ENCODE assay signal across 9 cellular contexts in genomic region chr14:77124345-77125274, GRCh38. TPM values are rescaled to one million over a fixed set of nuclear protein-coding genes. Genes with fewer than 3 reads are reported as not detected.
DNase-seq lines count a peak whose midpoint lies in the region; ATAC-seq and TF ChIP-seq lines count a peak whose summit lies in the region.
"Had no signal": no experiment of that assay in that cellular context is flagged by ENCODE, and none has a peak within 500 bp of the region (broad histone marks: within the 10 kb centered on the region; RNA-seq: fewer than 3 reads in every experiment).

No MANE protein-coding gene starts in this region.

- peaks cover 0 to 8% of the 10 kb centered on the region in 2 donors for H3K4me1 ChIP-seq in uterus

- H3K27me3 ChIP-seq in uterus: no peaks in the 10 kb centered on the region

- intact Hi-C loops in left cardiac atrium (cut with DNase I): loop anchor here in 1 of 2 donors (10.0 kb wide), 1 partner anchor 280 kb away; no protein-coding TSS in a partner anchor
- intact Hi-C loops in uterus (cut with DNase I; ENCODE audit: low total_unique reads): no loop called here

- H3K27ac ChIP-seq in uterus: no peak overlapping the region

- no peaks in the 10 kb centered on the region for H3K36me3 Mint-ChIP-seq in activated naive CD4-positive, alpha-beta T cell treated with anti-CD3 and anti-CD28 coated beads, Interleukin-2, amount 50 U/mL, for 72 hours

- peak overlapping the region; percentile 28 to 44 for H3K4me3 ChIP-seq in uterus

- TF ChIP-seq CTCF in uterus (IDR thresholded peaks at IDR 0.05): peak; percentile 21 to 84 (median 66)

- no peaks in the 10 kb centered on the region for H3K36me3 ChIP-seq in uterus

- peak; percentile 83 to 90 for ATAC-seq in activated naive CD4-positive, alpha-beta T cell treated with anti-CD3 and anti-CD28 coated beads, Interleukin-2, amount 50 U/mL, for 72 hours
- ATAC-seq in left cardiac atrium: peak; percentile 78 to 85

- peak; percentile 14 for DNase-seq in NCI-H82 (lab: John Stamatoyannopoulos, UW)
- DNase-seq in NCI-H82 treated with DMSO at 0.1 percent for 48 hours (lab: John Stamatoyannopoulos, UW; ENCODE audit: unreplicated experiment): no peak
- peak; percentile 11 for DNase-seq in RPMI7951 (ENCODE audit: low read depth)
- peak; percentile 67 to 81 for DNase-seq in activated naive CD4-positive, alpha-beta T cell treated with anti-CD3 and anti-CD28 coated beads, Interleukin-2, amount 50 U/mL, for 72 hours (ENCODE audit: low spot score in 2 of 2)
- DNase-seq in left cardiac atrium: peak; percentile 60
- DNase-seq in pons (ENCODE audit: low spot score): peak; percentile 70
- peak in 1 of 2 donors; percentile 46 for DNase-seq in uterus
- DNase-seq in NCI-H187 (lab: John Stamatoyannopoulos, UW): no peak
- DNase-seq: DND-41 had no signal

- H3K9me3 Mint-ChIP-seq in activated naive CD4-positive, alpha-beta T cell treated with anti-CD3 and anti-CD28 coated beads, Interleukin-2, amount 50 U/mL, for 72 hours: no peaks in the 10 kb centered on the region

- no peak for TF ChIP-seq POLR2A in uterus (IDR thresholded peaks at IDR 0.05)

- H3K27ac Mint-ChIP-seq in activated naive CD4-positive, alpha-beta T cell treated with anti-CD3 and anti-CD28 coated beads, Interleukin-2, amount 50 U/mL, for 72 hours: no peak overlapping the region

- H3K9me3 ChIP-seq in uterus: no peaks in the 10 kb centered on the region

RNA-seq across cellular contexts. Expression of gene ZDHHC22, which starts 17.0 kb away (rescaled TPM):
- total RNA-seq in RPMI7951 (2014; rRNA removed; shearing (Covaris generic)): not detected in 2 replicates
- not detected for total RNA-seq in activated naive CD4-positive, alpha-beta T cell treated with anti-CD3 and anti-CD28 coated beads, Interleukin-2, amount 50 U/mL, for 72 hours
- total RNA-seq in left cardiac atrium (not detected), uterus (not detected)

RNA-seq across cellular contexts. Expression of gene CIPC, which starts 26.6 kb away (rescaled TPM):
- total RNA-seq in RPMI7951 (2014; rRNA removed; shearing (Covaris generic)): 11.1 and 12.0 TPM in 2 replicates
- 1 to 10 TPM; 5.4 to 9.6 TPM for total RNA-seq in activated naive CD4-positive, alpha-beta T cell treated with anti-CD3 and anti-CD28 coated beads, Interleukin-2, amount 50 U/mL, for 72 hours
- 10 to 100 TPM; 56.2 to 57.6 TPM for total RNA-seq in left cardiac atrium
- total RNA-seq in uterus: 10 to 100 TPM in 3 of 4 donors, 1 to 10 TPM in 1; 8.2 to 71.8 (median 28.1) TPM

RNA-seq across cellular contexts. Expression of gene TMEM63C, which starts 57.0 kb away (rescaled TPM):
- total RNA-seq in RPMI7951 (2014; rRNA removed; shearing (Covaris generic)): not detected in 2 replicates
- 1 to 10 TPM in 1 of 2 donors, under 1 TPM in 1; 0.32 to 1.1 TPM for total RNA-seq in activated naive CD4-positive, alpha-beta T cell treated with anti-CD3 and anti-CD28 coated beads, Interleukin-2, amount 50 U/mL, for 72 hours
- not detected for total RNA-seq in left cardiac atrium
- 1 to 10 TPM in 1 of 4 donors, under 1 TPM in 1, not detected in 2; 0.98 to 1.9 TPM for total RNA-seq in uterus

Comparison
In these comparisons a context has a peak if more than half of its experiments do, and no peak if none do; other contexts are left out.
1. DNase-seq: peak in NCI-H82 (single experiment), RPMI7951 (single experiment), activated naive CD4-positive, alpha-beta T cell treated with anti-CD3 and anti-CD28 coated beads, Interleukin-2, amount 50 U/mL, for 72 hours (2 of 2), left cardiac atrium (single experiment) and pons (single experiment); none in NCI-H82 treated with DMSO at 0.1 percent for 48 hours (single experiment) and NCI-H187 (0 of 2).